In genomic region chr2:113889471-113890252, GRCh38 we compare ENCODE assay signal across 8 cellular contexts. TPM values are rescaled to one million over a fixed set of nuclear protein-coding genes. Genes with fewer than 3 reads are reported as not detected.
A peak's percentile ranks its signal among the peaks of the same experiment; 100 is the strongest.
DNase-seq lines count a peak whose midpoint lies in the region; ATAC-seq and TF ChIP-seq lines count a peak whose summit lies in the region.

Gene ACTR3 (plus strand): TSS chr2:113890089. CDS start chr2:113890280, 191 bp downstream.

- H3K4me1 ChIP-seq in spleen, result peaks cover 60 to 85% (median 80%) of the 10 kb centered on the region in 6 donors

- WGBS in spleen, 5 donors, result 0 to 1% (median 0%) methylated on average over 45 to 51 of the region's 51 CpGs

- no peaks in the 10 kb centered on the region for H3K27me3 Mint-ChIP-seq in central memory CD8-positive, alpha-beta T cell

- no peaks in the 10 kb centered on the region for H3K9me3 ChIP-seq in spleen

- peak within 1 kb of the TSS; percentile 80 to 97 (median 90) for H3K4me3 ChIP-seq in spleen

- H3K27me3 ChIP-seq in spleen (replicated peaks in 1 of 7), result no peaks in the 10 kb centered on the region

- ATAC-seq in GM19025 (IDR thresholded peaks at IDR 0.05; ENCODE audit: low read depth, unreplicated experiment), result peak; percentile 55
- ATAC-seq in HG03342 (IDR thresholded peaks at IDR 0.05; ENCODE audit: unreplicated experiment), result peak; percentile 53
- peak; percentile 86 for ATAC-seq in central memory CD8-positive, alpha-beta T cell (replicated peaks; ENCODE audit: extremely low read depth, poor library complexity, severe bottlenecking)

- intact Hi-C loops in spleen (cut with DNase I; ENCODE audit: low total_unique reads), result no loop called here

- H3K36me3 Mint-ChIP-seq in central memory CD8-positive, alpha-beta T cell (ENCODE audit: insufficient read depth), result peaks cover 34% of the 10 kb centered on the region

- H3K9me3 Mint-ChIP-seq in central memory CD8-positive, alpha-beta T cell, result no peaks in the 10 kb centered on the region

- H3K27ac Mint-ChIP-seq in central memory CD8-positive, alpha-beta T cell (ENCODE audit: low read depth), result peak within 1 kb of the TSS; percentile 89

- H3K4me3 Mint-ChIP-seq in central memory CD8-positive, alpha-beta T cell, result peak within 1 kb of the TSS; percentile 87

- peak; percentile 98 for DNase-seq in AG09319 (ENCODE audit: extremely low read depth, low read depth)
- peak; percentile 96 to 98 for DNase-seq in NCI-H446 (lab: John Stamatoyannopoulos, UW)
- DNase-seq in activated CD4-positive, CD25-positive, alpha-beta regulatory T cell treated with anti-CD3 and anti-CD28 coated beads, Interleukin-2, amount 50 U/mL, for 16 hours (ENCODE audit: low read depth, low spot score), result peak; percentile 94
- peak; percentile 97 to 98 for DNase-seq in central memory CD8-positive, alpha-beta T cell (ENCODE audit: low spot score in 2 of 2)
- DNase-seq in inferior parietal cortex (ENCODE audit: extremely low spot score), result peak; percentile 99
- peak; percentile 100 for DNase-seq in spleen

- peak; percentile 20 for TF ChIP-seq CTCF in AG09319 (IDR thresholded peaks at IDR 0.05; ENCODE audit: low read depth, low read length)
- peak in 2 of 11 experiments; percentile 14 to 20 for TF ChIP-seq CTCF in spleen (IDR thresholded peaks at IDR 0.05 in 8 of 11, conservative IDR thresholded peaks at IDR 0.05 in 3 of 11)

- H3K27ac ChIP-seq in spleen, result peak within 1 kb of the TSS; percentile 89 to 100 (median 99)

- H3K4me1 Mint-ChIP-seq in central memory CD8-positive, alpha-beta T cell, result peaks cover 77% of the 10 kb centered on the region

- peaks cover 0 to 18% (median 4%) of the 10 kb centered on the region in 6 donors for H3K36me3 ChIP-seq in spleen

- TF ChIP-seq POLR2A in spleen (IDR thresholded peaks at IDR 0.05), result peak; percentile 47 to 92 (median 62)

RNA-seq across cellular contexts. Expression of gene ACTR3, which starts in this region (rescaled TPM):
- total RNA-seq in spleen, result 100 to 1,000 TPM; 186 to 488 (median 286) TPM
- 100 to 1,000 TPM in 2 of 3 donors, 10 to 100 TPM in 1; 75.5 to 118 (median 115) TPM for polyA plus RNA-seq in spleen

Comparison
In these comparisons a context has a peak if more than half of its experiments do, and no peak if none do; other contexts are left out.
1. Peak in every context shown above with its lines: DNase-seq, ATAC-seq, H3K4me3 ChIP-seq and H3K27ac ChIP-seq.